1 cellular context compared by ENCODE assay signal in genomic region chr7:143244321-143244720, GRCh38.
TF ChIP-seq lines count a peak whose summit lies in the region.

No MANE protein-coding gene starts in this region.

TF ChIP-seq in SK-N-SH, 30 proteins besides CTCF, POLR2A, EP300 and RAD21:
- no peak for TF ChIP-seq POLR2AphosphoS5 (IDR thresholded peaks at IDR 0.05; ENCODE audit: low read depth, low read length)
- no peak for TF ChIP-seq RFX5 (IDR thresholded peaks at IDR 0.05; ENCODE audit: low read length)
